8 cellular contexts compared by ENCODE assay signal in genomic region chr12:77357654-77358053, GRCh38.
"Had no signal": no experiment of that assay in that cellular context is flagged by ENCODE, and none has a peak within 500 bp of the region (broad histone marks: within the 10 kb centered on the region; RNA-seq: fewer than 3 reads in every experiment).

No MANE protein-coding gene starts in this region.

- H3K36me3 ChIP-seq: HAP-1 had no signal

- DNase-seq: GM23248, GOT3, H7, Karpas-422, KBM-7 had no signal

- H3K9ac ChIP-seq: GM23248, KMS-11 had no signal

- H3K27ac ChIP-seq: GM23248, KMS-11 had no signal

- H2AFZ ChIP-seq: GM23248 had no signal

- ATAC-seq: HepG2 had no signal

- H3K4me3 ChIP-seq: GM23248, HAP-1 had no signal

- H3K9me3 ChIP-seq: HAP-1 had no signal

- H3K4me2 ChIP-seq: KMS-11 had no signal

- H3K4me1 ChIP-seq: HAP-1 had no signal
